8 cellular contexts compared by ENCODE assay signal in the genomic region with DNA sequence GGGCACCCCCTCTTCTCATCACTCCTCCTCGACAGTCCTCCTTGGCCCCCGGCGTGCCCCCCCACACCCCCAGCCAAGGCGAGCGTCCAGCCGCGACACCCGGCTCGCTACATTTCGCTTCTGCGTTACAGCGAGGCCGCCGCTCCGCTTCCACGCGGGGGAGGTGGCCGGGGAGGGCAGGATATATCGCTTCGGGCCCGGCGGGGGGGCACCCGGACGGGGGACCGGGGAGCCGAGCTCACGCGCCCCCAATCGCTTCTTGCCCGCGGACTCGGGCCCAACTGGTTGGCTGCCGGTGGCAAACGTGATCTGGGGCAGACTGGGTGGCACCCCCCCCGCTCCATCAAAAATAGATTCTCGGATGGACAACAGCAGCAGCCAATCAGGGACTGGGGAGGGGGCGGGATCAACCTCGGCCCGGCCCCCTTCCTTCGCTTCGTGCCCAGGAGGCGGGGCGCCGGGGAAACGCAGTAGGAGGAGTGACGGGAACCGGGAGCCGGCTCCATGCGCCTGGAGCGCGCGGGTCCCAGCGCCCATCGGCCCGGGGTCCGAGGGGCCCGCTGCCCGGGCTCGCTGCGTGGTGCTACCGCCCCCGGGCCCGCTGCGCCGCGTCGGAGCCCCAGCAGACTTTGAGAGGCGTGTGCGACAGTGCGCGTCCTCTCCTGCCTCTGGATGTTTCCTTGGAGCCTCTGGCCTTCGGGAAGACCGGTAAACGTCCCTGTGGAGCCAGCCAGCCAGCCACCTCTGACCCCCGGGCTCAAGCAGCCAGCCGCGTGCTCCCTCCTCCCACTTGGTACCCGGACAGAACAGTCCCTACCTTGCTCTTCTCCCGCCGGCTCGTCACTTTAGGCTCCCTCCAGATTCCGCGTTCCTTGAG. TPM values are rescaled to one million over a fixed set of nuclear protein-coding genes. Genes with fewer than 3 reads are reported as not detected.
A peak's percentile ranks its signal among the peaks of the same experiment; 100 is the strongest.
DNase-seq lines count a peak whose midpoint lies in the region; ATAC-seq and TF ChIP-seq lines count a peak whose summit lies in the region.

A gene (minus strand): TSS at position 321 of the 877 bp plus-strand sequence. CDS start 2,757 bp downstream, outside the sequence.

- peak within 1 kb of the TSS; percentile 69 for H3K14ac ChIP-seq in IMR-90 (replicated peaks; ENCODE audit: low read depth, low read length)

- intact Hi-C loops in IMR-90 (cut with micrococcal nuclease), result loop anchor here (1.0 to 5.0 kb wide), 4 partner anchors 64 to 164 kb away; no protein-coding TSS in a partner anchor

- H3K4me2 ChIP-seq in IMR-90 (ENCODE audit: low read depth, low read length), result peak within 1 kb of the TSS; percentile 92
- H3K4me2 ChIP-seq in OCI-LY3 (ENCODE audit: low read length), result peak within 1 kb of the TSS; percentile 88

- TF ChIP-seq POLR2A in IMR-90 (IDR thresholded peaks at IDR 0.05; ENCODE audit: low read depth, low read length), result peak; percentile 67; the same call in 1 of the 2 replicates

- peak within 1 kb of the TSS; percentile 60 for H2BK5ac ChIP-seq in IMR-90 (ENCODE audit: low read depth, low read length, poor library complexity, severe bottlenecking)

- H3K23ac ChIP-seq in IMR-90 (ENCODE audit: low read depth, low read length), result peak within 1 kb of the TSS; percentile 89

- dilution Hi-C loops in IMR-90 (cut with HindIII; ENCODE audit: low sequenced_read_pairs, unreplicated experiment), result no loop called here

- 1% methylated on average over 50 of the region's 83 CpGs; no CpG with 5 or more reads in 1 of the 2 experiments for WGBS in IMR-90 (ENCODE audit: extremely low coverage in 2 of 2, insufficient read length in 1 of 2), 2 experiments

- peak within 1 kb of the TSS; percentile 63 for H3K4me3 ChIP-seq in IMR-90 (ENCODE audit: insufficient read depth, low read depth, low read length)
- peak within 1 kb of the TSS; percentile 92 for H3K4me3 ChIP-seq in OCI-LY3 (ENCODE audit: low read length)
- H3K4me3 ChIP-seq in endocrine pancreas (ENCODE audit: control insufficient read depth, insufficient read depth, low read length), result peak within 1 kb of the TSS; percentile 55

- H3K36me3 ChIP-seq in IMR-90 (ENCODE audit: control insufficient read depth, insufficient read depth, low read length) (peaks cover 17% of the 10 kb centered on the region), OCI-LY3 (replicated peaks; ENCODE audit: low read depth, low read length) (peaks cover 29% of the 10 kb centered on the region), endocrine pancreas (ENCODE audit: control insufficient read depth, insufficient read depth, low read length) (no peaks in the 10 kb centered on the region)

- H3K18ac ChIP-seq in IMR-90 (ENCODE audit: low read depth, low read length), result no peak within 1 kb of the TSS; the same call in 1 of the 2 replicates

- CTCF ChIA-PET in IMR-90 (lab: Yijun Ruan, JAX), result no interaction called here

- H3K27me3 ChIP-seq in IMR-90 (ENCODE audit: control insufficient read depth, insufficient read depth, low read length) (no peaks in the 10 kb centered on the region; the same call in 1 of the 2 replicates), OCI-LY3 (ENCODE audit: low read depth, low read length) (no peaks in the 10 kb centered on the region), endocrine pancreas (ENCODE audit: control insufficient read depth, insufficient read depth, low read length) (no peaks in the 10 kb centered on the region)

- H2AK9ac ChIP-seq in IMR-90 (replicated peaks; ENCODE audit: low read depth, low read length, poor library complexity), result peak within 1 kb of the TSS; percentile 91

- peak within 1 kb of the TSS in 1 of 2 experiments; percentile 47; a peak in 2 of 4 replicates for H4K8ac ChIP-seq in IMR-90 (ENCODE audit: low read depth in 2 of 2, low read length in 2 of 2)

- peak within 1 kb of the TSS; percentile 66 for H3K4ac ChIP-seq in IMR-90 (ENCODE audit: low read depth, low read length)

- DNase-seq in COLO668 (lab: John Stamatoyannopoulos, UW; ENCODE audit: unreplicated experiment) (peak; percentile 94), IMR-90 (peak; percentile 85), mesenteric fat pad (ENCODE audit: low spot score) (peak; percentile 94)
- DNase-seq in activated CD8-positive, alpha-beta memory T cell treated with anti-CD3 and anti-CD28 coated beads, Interleukin-2, amount 50 U/mL, for 24 hours (ENCODE audit: extremely low read depth), result peak; percentile 78
- DNase-seq in stimulated activated CD8-positive, alpha-beta memory T cell treated with anti-CD3 and anti-CD28 coated beads, Interleukin-15, amount 100 ng/mL, for 1 hour (ENCODE audit: low read depth), result peak; percentile 87

- H4K91ac ChIP-seq in IMR-90 (ENCODE audit: insufficient read depth, low read depth, low read length), result no peak within 1 kb of the TSS

- no peak within 1 kb of the TSS for H4K5ac ChIP-seq in IMR-90 (ENCODE audit: low read depth, low read length)

- POLR2A ChIA-PET in IMR-90 (lab: Charles Lee; ENCODE audit: unreplicated experiment), result interaction anchor here (0.6 to 0.7 kb wide), 2 partner anchors 21 to 83 kb away, joined by 3 read pairs; no protein-coding TSS in a partner anchor

- H2BK15ac ChIP-seq in IMR-90 (ENCODE audit: low read depth, low read length), result no peak within 1 kb of the TSS; the same call in 2 of the 3 replicates

- H3K27ac ChIP-seq in IMR-90 (ENCODE audit: insufficient read depth, low read length) (peak within 1 kb of the TSS; percentile 57), OCI-LY3 (ENCODE audit: low read length) (peak within 1 kb of the TSS; percentile 53)

- H3K9me1 ChIP-seq in IMR-90 (ENCODE audit: insufficient read depth, low read length), result peaks cover 12% of the 10 kb centered on the region; the same call in 1 of the 2 replicates

- H3K9ac ChIP-seq in IMR-90 (ENCODE audit: low read depth, low read length), result peak within 1 kb of the TSS; percentile 75
- H3K9ac ChIP-seq in OCI-LY3 (ENCODE audit: low read length), result peak within 1 kb of the TSS; percentile 94
- peak within 1 kb of the TSS; percentile 74 for H3K9ac ChIP-seq in endocrine pancreas (ENCODE audit: control insufficient read depth, insufficient read depth, low read length)

- peak within 1 kb of the TSS; percentile 19 for H3K56ac ChIP-seq in IMR-90 (ENCODE audit: extremely low read depth, insufficient read depth, low read length)

- peaks cover 62% of the 10 kb centered on the region for H3K79me2 ChIP-seq in OCI-LY3 (ENCODE audit: low read length)

- H2AFZ ChIP-seq in IMR-90 (replicated peaks; ENCODE audit: low read length, poor library complexity), result peak within 1 kb of the TSS; percentile 94
- 0 out of 2 replicates have a peak within 1 kb of the TSS, but pooled peaks have one; percentile 47 for H2AFZ ChIP-seq in OCI-LY3 (ENCODE audit: low read depth, low read length)

- no TSS peak for BruUV-seq in IMR-90 (replicated peaks; lab: Mats Ljungman, UMichigan)

- no peak within 1 kb of the TSS for H2BK120ac ChIP-seq in IMR-90 (ENCODE audit: low read depth, low read length)

- in situ Hi-C loops in IMR-90 (cut with MboI; ENCODE audit: low sequenced_read_pairs), result no loop called here

- no peak within 1 kb of the TSS for H2BK20ac ChIP-seq in IMR-90 (ENCODE audit: low read depth, low read length)

- ATAC-seq in GM21515 (IDR thresholded peaks at IDR 0.05; ENCODE audit: unreplicated experiment), result peak; percentile 89
- ATAC-seq in IMR-90 (ENCODE audit: low read depth), result peak; percentile 95

- H3K9me3 ChIP-seq in IMR-90 (ENCODE audit: control insufficient read depth, insufficient read depth, low read length) (no peaks in the 10 kb centered on the region), OCI-LY3 (ENCODE audit: insufficient read depth, low read length) (no peaks in the 10 kb centered on the region), endocrine pancreas (ENCODE audit: control insufficient read depth, low read length) (no peaks in the 10 kb centered on the region)

- H3K79me1 ChIP-seq in IMR-90 (ENCODE audit: low read depth in 1 of 2, low read length in 2 of 2), result peaks cover 17 to 43% of the 10 kb centered on the region in 2 experiments

- TF ChIP-seq RAD21 in IMR-90 (IDR thresholded peaks at IDR 0.05; ENCODE audit: low read length), result no peak

- H4K20me1 ChIP-seq in IMR-90 (ENCODE audit: insufficient read depth, low read length), result no peaks in the 10 kb centered on the region
- peaks cover 29% of the 10 kb centered on the region for H4K20me1 ChIP-seq in OCI-LY3 (ENCODE audit: insufficient read depth, low read length)

- TF ChIP-seq CTCF in IMR-90 (conservative IDR thresholded peaks at IDR 0.05; ENCODE audit: low read depth, low read length), result no peak
- no peak for TF ChIP-seq CTCF in OCI-LY3 (IDR thresholded peaks at IDR 0.05; ENCODE audit: low read depth, low read length)

- H3K4me1 ChIP-seq in IMR-90 (ENCODE audit: control insufficient read depth, insufficient read depth, low read length), result peaks cover 6% of the 10 kb centered on the region; the same call in 1 of the 2 replicates
- peaks cover 20% of the 10 kb centered on the region for H3K4me1 ChIP-seq in OCI-LY3 (ENCODE audit: low read length)
- no peaks in the 10 kb centered on the region for H3K4me1 ChIP-seq in endocrine pancreas (ENCODE audit: control insufficient read depth, insufficient read depth, low read length)

- H2AK5ac ChIP-seq in IMR-90 (ENCODE audit: low read depth, low read length), result 0 out of 2 replicates have a peak within 1 kb of the TSS, but pooled peaks have one; percentile 13

TF ChIP-seq in IMR-90, 13 proteins besides CTCF, POLR2A, EP300 and RAD21 (continues in another document):
- TF ChIP-seq NFE2L2 (IDR thresholded peaks at IDR 0.05; ENCODE audit: low read depth, low read length) (no peak), RCOR1 (IDR thresholded peaks at IDR 0.05; ENCODE audit: insufficient replicate concordance, low read length) (no peak), MAZ (IDR thresholded peaks at IDR 0.05; ENCODE audit: borderline replicate concordance, low read depth, low read length) (peak; percentile 84; the same call in 1 of the 2 replicates), CHD1 (IDR thresholded peaks at IDR 0.05; ENCODE audit: low read depth, low read length) (no peak), MXI1 (IDR thresholded peaks at IDR 0.05; ENCODE audit: borderline replicate concordance, low read depth, low read length) (peak; percentile 58; the same call in 1 of the 2 replicates), RFX5 (IDR thresholded peaks at IDR 0.05; ENCODE audit: low read depth, low read length) (no peak)
- TF ChIP-seq, protein P1, sequence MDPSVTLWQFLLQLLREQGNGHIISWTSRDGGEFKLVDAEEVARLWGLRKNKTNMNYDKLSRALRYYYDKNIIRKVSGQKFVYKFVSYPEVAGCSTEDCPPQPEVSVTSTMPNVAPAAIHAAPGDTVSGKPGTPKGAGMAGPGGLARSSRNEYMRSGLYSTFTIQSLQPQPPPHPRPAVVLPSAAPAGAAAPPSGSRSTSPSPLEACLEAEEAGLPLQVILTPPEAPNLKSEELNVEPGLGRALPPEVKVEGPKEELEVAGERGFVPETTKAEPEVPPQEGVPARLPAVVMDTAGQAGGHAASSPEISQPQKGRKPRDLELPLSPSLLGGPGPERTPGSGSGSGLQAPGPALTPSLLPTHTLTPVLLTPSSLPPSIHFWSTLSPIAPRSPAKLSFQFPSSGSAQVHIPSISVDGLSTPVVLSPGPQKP (IDR thresholded peaks at IDR 0.05; ENCODE audit: borderline replicate concordance, low read depth, low read length), result no peak

RNA-seq across cellular contexts. Expression of the gene that starts here (rescaled TPM):
- total RNA-seq in IMR-90 (2012; rRNA removed) (6.3 and 6.7 TPM in 2 replicates), mesenteric fat pad (27.6 TPM)
- polyA plus RNA-seq in IMR-90 (2012; rRNA removed), result 25.8 and 26.3 TPM in 2 replicates
- 12.9 and 17.0 TPM in 2 replicates for polyA plus RNA-seq in IMR-90 (2012; cell fraction: cytosol; rRNA removed)
- 16.2 and 38.7 TPM in 2 replicates for polyA plus RNA-seq in IMR-90 (2012; cell fraction: nucleus; rRNA removed; ENCODE audit: low replicate concordance)

Comparison
In these comparisons a context has a peak if more than half of its experiments do, and no peak if none do; other contexts are left out.
1. Peak in every context shown above with its lines: DNase-seq, ATAC-seq, H3K4me3 ChIP-seq and H3K27ac ChIP-seq.